ENCODE assay signal across 2 cellular contexts in genomic region chr4:185902654-185903053, GRCh38.
TF ChIP-seq lines count a peak whose summit lies in the region.

No MANE protein-coding gene starts in this region.

TF ChIP-seq in liver, 16 proteins besides CTCF, POLR2A, EP300 and RAD21 (continued from another document):
- no peak for TF ChIP-seq REST (IDR thresholded peaks at IDR 0.05)
- no peak for TF ChIP-seq TAF1 (conservative IDR thresholded peaks at IDR 0.05)

TF ChIP-seq in SK-N-SH, 30 proteins besides CTCF, POLR2A, EP300 and RAD21 (continued from another document):
- TF ChIP-seq REST (IDR thresholded peaks at IDR 0.05; ENCODE audit: low read depth, low read length): no peak
- TF ChIP-seq SIN3A (IDR thresholded peaks at IDR 0.05; ENCODE audit: borderline replicate concordance, low read depth, low read length): no peak
- TF ChIP-seq EZH2phosphoT487 (IDR thresholded peaks at IDR 0.05; ENCODE audit: borderline replicate concordance, low read depth): no peak
- no peak for TF ChIP-seq PBX3 (IDR thresholded peaks at IDR 0.05)
- no peak for TF ChIP-seq USF1 (IDR thresholded peaks at IDR 0.05; ENCODE audit: borderline replicate concordance, low read depth)
- no peak for TF ChIP-seq TCF12 (IDR thresholded peaks at IDR 0.05)
- TF ChIP-seq RXRA (IDR thresholded peaks at IDR 0.05; ENCODE audit: borderline replicate concordance, low read depth): no peak
- TF ChIP-seq YY1 (IDR thresholded peaks at IDR 0.05; ENCODE audit: low read depth): no peak
- TF ChIP-seq FOSL2 (IDR thresholded peaks at IDR 0.05; ENCODE audit: borderline replicate concordance, low read depth): no peak
- no peak for TF ChIP-seq FOXJ3 (CRISPR knock-in tag; IDR thresholded peaks at IDR 0.05)
- TF ChIP-seq GABPA (IDR thresholded peaks at IDR 0.05; ENCODE audit: low read depth): no peak
- TF ChIP-seq POLR2AphosphoS5 (IDR thresholded peaks at IDR 0.05; ENCODE audit: low read depth, low read length): no peak
